ENCODE assay signal across 9 cellular contexts in the genomic region with DNA sequence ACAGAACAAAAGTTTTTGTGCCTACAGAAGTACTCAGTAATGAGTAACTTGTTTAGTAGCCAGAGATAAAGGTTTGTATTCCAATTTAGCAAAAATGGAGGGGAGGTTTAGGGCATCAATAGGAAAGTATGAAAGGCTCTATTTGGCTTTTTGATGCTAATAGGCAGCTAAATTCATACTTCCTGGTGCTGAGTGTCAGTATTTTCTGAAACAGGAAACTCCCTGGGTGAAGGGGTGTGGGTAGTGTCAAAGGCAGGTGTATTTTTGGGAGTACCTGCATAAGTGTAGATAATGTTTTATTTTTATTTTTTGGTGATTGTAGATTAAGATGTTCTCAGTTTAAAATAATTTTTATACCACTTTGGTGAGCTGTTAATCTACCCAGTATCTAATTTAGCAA. TPM values are rescaled to one million over a fixed set of nuclear protein-coding genes. Genes with fewer than 3 reads are reported as not detected.
DNase-seq lines count a peak whose midpoint lies in the region; ATAC-seq, FAIRE-seq and TF ChIP-seq lines count a peak whose summit lies in the region.
"Had no signal": no experiment of that assay in that cellular context is flagged by ENCODE, and none has a peak within 500 bp of the region (broad histone marks: within the 10 kb centered on the region; RNA-seq: fewer than 3 reads in every experiment).

No MANE protein-coding gene starts in this region.

- no peak overlapping the region for H3K27ac ChIP-seq in smooth muscle cell (ENCODE audit: low read depth)

- peak; percentile 49 for ATAC-seq in HG02852 (IDR thresholded peaks at IDR 0.05; ENCODE audit: unreplicated experiment)
- no peak for ATAC-seq in sciatic nerve

- H3K36me3 ChIP-seq in smooth muscle cell (ENCODE audit: low read depth), result no peaks in the 10 kb centered on the region

- no peaks in the 10 kb centered on the region for H3K27me3 ChIP-seq in smooth muscle cell (ENCODE audit: low read depth)

- intact Hi-C loops in sciatic nerve (cut with DNase I), result no loop called here

- peak overlapping the region; percentile 81 for H3K4me2 ChIP-seq in smooth muscle cell

- TF ChIP-seq CTCF in smooth muscle cell (IDR thresholded peaks at IDR 0.05; ENCODE audit: borderline replicate concordance, insufficient read depth, poor library complexity, severe bottlenecking), result no peak

- FAIRE-seq in GM19239 (lab: Jason Lieb, UNC), result peak; percentile 86
- FAIRE-seq in RCC 7860 (lab: Jason Lieb, UNC), result no peak

- H3F3A ChIP-seq in smooth muscle cell (ENCODE audit: low read depth), result peaks cover 3% of the 10 kb centered on the region

- H2AFZ ChIP-seq in smooth muscle cell (ENCODE audit: low read depth), result no peak overlapping the region

- no peak overlapping the region for H3K9ac ChIP-seq in smooth muscle cell (ENCODE audit: low read depth)

- no peak overlapping the region for H3K4me3 ChIP-seq in smooth muscle cell

- DNase-seq in GM19239 (ENCODE audit: insufficient read length, low spot score) (no peak), smooth muscle cell (lab: John Stamatoyannopoulos, UW; ENCODE audit: unreplicated experiment) (no peak), NCI-H2227 (lab: John Stamatoyannopoulos, UW; ENCODE audit: unreplicated experiment) (no peak), sciatic nerve (ENCODE audit: low spot score) (no peak), RCC 7860 (ENCODE audit: low spot score) (no peak), GM03348 (ENCODE audit: low spot score) (no peak)

- H3K4me1 ChIP-seq in smooth muscle cell (ENCODE audit: low read depth), result no peaks in the 10 kb centered on the region

- H3K9me3 ChIP-seq in smooth muscle cell (replicated peaks; ENCODE audit: low read depth), result no peaks in the 10 kb centered on the region

- peak; percentile 31; the same call in 1 of the 2 replicates for TF ChIP-seq POLR2A in Raji (IDR thresholded peaks at IDR 0.05; ENCODE audit: insufficient read depth, low read depth, low read length)

- no peaks in the 10 kb centered on the region for H3K79me2 ChIP-seq in smooth muscle cell (ENCODE audit: low read depth)

- H4K20me1 ChIP-seq in smooth muscle cell (ENCODE audit: low read depth), result no peaks in the 10 kb centered on the region

RNA-seq across cellular contexts. Expression of a gene that starts 29.3 kb away (rescaled TPM):
- total RNA-seq in smooth muscle cell (8.0 and 12.6 TPM in 2 replicates), sciatic nerve (not detected)
- 4.3 and 16.4 TPM in 2 replicates for polyA plus RNA-seq in smooth muscle cell
- total RNA-seq: neural crest cell had no signal
